ENCODE assay signal across 26 cellular contexts in the genomic region with DNA sequence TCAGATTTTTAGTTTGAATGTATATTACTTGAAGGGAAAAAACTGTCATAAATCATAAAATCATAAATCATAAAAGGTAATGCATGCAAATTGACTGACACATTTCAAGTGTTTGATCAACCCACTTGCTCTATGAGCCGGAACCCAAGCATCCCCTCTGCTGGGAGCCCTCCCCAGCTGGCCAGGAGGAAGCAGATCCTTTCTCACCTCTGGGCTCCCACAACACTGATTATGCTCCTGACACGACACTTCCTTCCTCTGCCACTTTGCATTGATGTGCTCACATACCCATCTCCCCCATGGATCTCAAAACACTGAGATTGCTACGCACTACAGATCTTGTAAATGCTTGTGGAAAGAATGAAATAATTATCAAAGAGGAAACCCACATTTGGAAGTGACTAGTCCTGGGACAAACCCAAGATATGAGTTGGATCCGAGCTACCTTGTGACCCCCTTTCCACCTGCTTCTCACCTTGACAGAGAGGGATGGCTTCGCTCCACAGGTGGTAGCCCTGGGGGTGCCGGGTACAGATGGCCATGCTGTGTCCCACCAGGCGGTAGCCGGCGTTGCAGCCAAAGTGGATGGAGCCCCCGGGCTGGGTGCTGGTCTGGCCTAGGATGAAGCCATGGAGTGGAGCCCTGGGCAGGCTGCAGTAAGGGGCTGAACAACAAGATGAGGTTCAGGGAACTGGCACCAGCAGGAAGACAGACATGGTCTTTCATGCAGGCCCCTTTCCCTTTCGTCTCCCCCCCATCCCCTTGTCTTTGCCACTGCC.
DNase-seq lines count a peak whose midpoint lies in the region; ATAC-seq, FAIRE-seq and TF ChIP-seq lines count a peak whose summit lies in the region.
"Had no signal": no experiment of that assay in that cellular context is flagged by ENCODE, and none has a peak within 500 bp of the region (broad histone marks: within the 10 kb centered on the region; RNA-seq: fewer than 3 reads in every experiment).

No MANE protein-coding gene starts in this region.

- H3K18ac ChIP-seq in IMR-90 (ENCODE audit: low read depth, low read length) = no peak overlapping the region
- H3K18ac ChIP-seq in mesenchymal stem cell (ENCODE audit: low read depth in 1 of 2, low read length in 2 of 2) = no peak overlapping the region

- H3K4me1 ChIP-seq in BLaER1 (peaks cover 59% of the 10 kb centered on the region), IMR-90 (ENCODE audit: control insufficient read depth, insufficient read depth, low read length) (no peaks in the 10 kb centered on the region), mesenchymal stem cell (ENCODE audit: control insufficient read depth, insufficient read depth, low read depth, low read length) (no peaks in the 10 kb centered on the region)
- H3K4me1 ChIP-seq: Caco-2 had no signal

- no peak for FAIRE-seq in GM19239 (lab: Jason Lieb, UNC)
- FAIRE-seq: GM12892 had no signal

- intact Hi-C loops in IMR-90 (cut with micrococcal nuclease) = no loop called here

- no peak overlapping the region for H2BK12ac ChIP-seq in mesenchymal stem cell (ENCODE audit: low read length in 2 of 2)

- in situ Hi-C loops in IMR-90 (cut with MboI; ENCODE audit: low sequenced_read_pairs) = no loop called here

- H3K27me3 ChIP-seq in BLaER1 = no peaks in the 10 kb centered on the region
- H3K27me3 ChIP-seq in IMR-90 (ENCODE audit: control insufficient read depth, insufficient read depth, low read length) = peaks cover 1% of the 10 kb centered on the region; the same call in 1 of the 2 replicates
- peaks cover 0 to 3% of the 10 kb centered on the region in 2 experiments for H3K27me3 ChIP-seq in mesenchymal stem cell (ENCODE audit: control insufficient read depth in 1 of 2, insufficient read depth in 1 of 2, low read length in 2 of 2)

- H3K9me3 ChIP-seq in BLaER1 (no peaks in the 10 kb centered on the region), IMR-90 (ENCODE audit: control insufficient read depth, insufficient read depth, low read length) (no peaks in the 10 kb centered on the region), mesenchymal stem cell (ENCODE audit: control insufficient read depth, low read length) (no peaks in the 10 kb centered on the region)
- H3K9me3 ChIP-seq: Caco-2 had no signal

- H3K4me2 ChIP-seq in BLaER1 (peak overlapping the region; percentile 94), IMR-90 (ENCODE audit: low read depth, low read length) (no peak overlapping the region), mesenchymal stem cell (ENCODE audit: low read length, poor library complexity, severe bottlenecking) (no peak overlapping the region)

- no peaks in the 10 kb centered on the region for H3K9me1 ChIP-seq in IMR-90 (ENCODE audit: insufficient read depth, low read length)

- H3K27ac ChIP-seq in BLaER1 = peak overlapping the region; percentile 82
- no peak overlapping the region for H3K27ac ChIP-seq in IMR-90 (ENCODE audit: insufficient read depth, low read length)
- no peak overlapping the region for H3K27ac ChIP-seq in mesenchymal stem cell (ENCODE audit: low read length, poor library complexity, severe bottlenecking)
- H3K27ac ChIP-seq: SK-N-MC had no signal

- H4K20me1 ChIP-seq in BLaER1 (no peaks in the 10 kb centered on the region), IMR-90 (ENCODE audit: insufficient read depth, low read length) (no peaks in the 10 kb centered on the region)

- WGBS in IMR-90 (ENCODE audit: extremely low coverage in 2 of 2, insufficient read length in 1 of 2), 2 experiments = no CpG with 5 or more reads among the region's 11 CpGs
- WGBS in mesenchymal stem cell = 72% methylated on average over 10 of the region's 11 CpGs

- no peak overlapping the region for H2AK9ac ChIP-seq in IMR-90 (replicated peaks; ENCODE audit: low read depth, low read length, poor library complexity)

- peak overlapping the region; percentile 22; the same call in 1 of the 2 replicates for H3K4me3 ChIP-seq in BLaER1
- H3K4me3 ChIP-seq in IMR-90 (ENCODE audit: insufficient read depth, low read depth, low read length) = no peak overlapping the region
- no peak overlapping the region for H3K4me3 ChIP-seq in mesenchymal stem cell (ENCODE audit: insufficient read depth in 1 of 2, low read depth in 1 of 2, low read length in 2 of 2)
- H3K4me3 ChIP-seq: SK-N-MC had no signal

- H3K79me1 ChIP-seq in IMR-90 (ENCODE audit: low read depth in 1 of 2, low read length in 2 of 2) (no peaks in the 10 kb centered on the region), mesenchymal stem cell (replicated peaks; ENCODE audit: low read length, poor library complexity, severe bottlenecking) (no peaks in the 10 kb centered on the region)

- H3K4ac ChIP-seq in IMR-90 (ENCODE audit: low read depth, low read length) (no peak overlapping the region), mesenchymal stem cell (ENCODE audit: low read depth in 1 of 2, low read length in 2 of 2) (no peak overlapping the region)

- H2AFZ ChIP-seq in IMR-90 (replicated peaks; ENCODE audit: low read length, poor library complexity) (peak overlapping the region; percentile 41), mesenchymal stem cell (ENCODE audit: low read depth, low read length) (no peak overlapping the region)

- no peak overlapping the region for H3K56ac ChIP-seq in IMR-90 (ENCODE audit: extremely low read depth, insufficient read depth, low read length)

- TF ChIP-seq RAD21 in IMR-90 (IDR thresholded peaks at IDR 0.05; ENCODE audit: low read length) = no peak

- no peak overlapping the region for H4K91ac ChIP-seq in IMR-90 (ENCODE audit: insufficient read depth, low read depth, low read length)
- no peak overlapping the region for H4K91ac ChIP-seq in mesenchymal stem cell (ENCODE audit: low read length)

- H3K36me3 ChIP-seq in BLaER1 = no peaks in the 10 kb centered on the region
- H3K36me3 ChIP-seq in IMR-90 (ENCODE audit: control insufficient read depth, insufficient read depth, low read length) = no peaks in the 10 kb centered on the region
- peaks cover 0 to 30% of the 10 kb centered on the region in 2 experiments for H3K36me3 ChIP-seq in mesenchymal stem cell (ENCODE audit: control insufficient read depth in 1 of 2, insufficient read depth in 2 of 2, low read depth in 1 of 2, low read length in 2 of 2)

- BruUV-seq in IMR-90 (replicated peaks; lab: Mats Ljungman, UMichigan) = no TSS peak

- no peak overlapping the region for H2BK120ac ChIP-seq in IMR-90 (ENCODE audit: low read depth, low read length)
- no peak overlapping the region for H2BK120ac ChIP-seq in mesenchymal stem cell (ENCODE audit: low read depth, low read length)

- no peak for TF ChIP-seq POLR2A in IMR-90 (IDR thresholded peaks at IDR 0.05; ENCODE audit: low read depth, low read length)

- ATAC-seq in IMR-90 (ENCODE audit: low read depth) = no peak
- no peak for ATAC-seq in GM18861 (IDR thresholded peaks at IDR 0.05; ENCODE audit: unreplicated experiment)
- ATAC-seq: T-cell had no signal

- no peak overlapping the region for H2BK20ac ChIP-seq in IMR-90 (ENCODE audit: low read depth, low read length)

- no peak overlapping the region for H3K23ac ChIP-seq in IMR-90 (ENCODE audit: low read depth, low read length)
- no peak overlapping the region for H3K23ac ChIP-seq in mesenchymal stem cell (ENCODE audit: low read length in 2 of 2)

- H4K5ac ChIP-seq in IMR-90 (ENCODE audit: low read depth, low read length) = no peak overlapping the region

- H2BK5ac ChIP-seq in IMR-90 (ENCODE audit: low read depth, low read length, poor library complexity, severe bottlenecking) = no peak overlapping the region
- no peak overlapping the region for H2BK5ac ChIP-seq in mesenchymal stem cell (ENCODE audit: low read depth, low read length, poor library complexity, severe bottlenecking)

- DNase-seq in NCI-H1417 (lab: John Stamatoyannopoulos, UW) (peak in 2 of 3 experiments; percentile 55 to 81), NCI-H1417 treated with DMSO at 0.1 percent for 48 hours (lab: John Stamatoyannopoulos, UW) (no peak), IMR-90 (no peak), islet precursor cell (peak; percentile 26), mesenchymal stem cell (no peak), GM19239 (ENCODE audit: insufficient read length, low spot score) (no peak)
- DNase-seq: 8988T; Caco-2; CD4-positive, CD25-positive, alpha-beta regulatory T cell; DMS153; EL; HCEC 1CT; KG1; MV-4-11; NCI-H187 treated with DMSO at 0.1 percent for 48 hours; NCI-H2171 treated with DMSO at 0.1 percent for 48 hours; NCI-H446; NCI-H69; NK-92 treated with Interleukin-12 subunit alpha and Interleukin-12 subunit beta, amount 100 ng/mL, for 24 hours; OCI-M1; Right ventricle myocardium superior; T-cell had no signal

- no peak for TF ChIP-seq CTCF in IMR-90 (conservative IDR thresholded peaks at IDR 0.05; ENCODE audit: low read depth, low read length)

- H3K14ac ChIP-seq in IMR-90 (replicated peaks; ENCODE audit: low read depth, low read length) = no peak overlapping the region
- H3K14ac ChIP-seq in mesenchymal stem cell (ENCODE audit: low read length in 2 of 2) = no peak overlapping the region

- H2BK15ac ChIP-seq in IMR-90 (ENCODE audit: low read depth, low read length) (no peak overlapping the region), mesenchymal stem cell (ENCODE audit: low read depth, poor library complexity, severe bottlenecking) (no peak overlapping the region)

- H2AK5ac ChIP-seq in IMR-90 (ENCODE audit: low read depth, low read length) = no peak overlapping the region
- no peak overlapping the region for H2AK5ac ChIP-seq in mesenchymal stem cell (ENCODE audit: low read length, severe bottlenecking)

- POLR2A ChIA-PET in IMR-90 (lab: Charles Lee; ENCODE audit: unreplicated experiment) = no interaction called here

- dilution Hi-C loops in IMR-90 (cut with HindIII; ENCODE audit: low sequenced_read_pairs, unreplicated experiment) = no loop called here

- CTCF ChIA-PET in IMR-90 (lab: Yijun Ruan, JAX) = no interaction called here

- H4K8ac ChIP-seq in IMR-90 (ENCODE audit: low read depth in 2 of 2, low read length in 2 of 2) (no peak overlapping the region), mesenchymal stem cell (ENCODE audit: low read length) (no peak overlapping the region)

- no peak overlapping the region for H3K9ac ChIP-seq in BLaER1
- no peak overlapping the region for H3K9ac ChIP-seq in IMR-90 (ENCODE audit: low read depth, low read length)
- H3K9ac ChIP-seq in mesenchymal stem cell (ENCODE audit: low read length) = no peak overlapping the region

TF ChIP-seq in IMR-90, 13 proteins besides CTCF, POLR2A, EP300 and RAD21 (continues in another document):
- TF ChIP-seq FOS (IDR thresholded peaks at IDR 0.05; ENCODE audit: low read depth, low read length) (no peak), CHD1 (IDR thresholded peaks at IDR 0.05; ENCODE audit: low read depth, low read length) (no peak), MAFK (IDR thresholded peaks at IDR 0.05; ENCODE audit: low read depth, low read length) (no peak), MAZ (IDR thresholded peaks at IDR 0.05; ENCODE audit: borderline replicate concordance, low read depth, low read length) (no peak), BHLHE40 (IDR thresholded peaks at IDR 0.05; ENCODE audit: low read depth, low read length) (no peak), MXI1 (IDR thresholded peaks at IDR 0.05; ENCODE audit: borderline replicate concordance, low read depth, low read length) (no peak), NFE2L2 (IDR thresholded peaks at IDR 0.05; ENCODE audit: low read depth, low read length) (no peak)

Comparison
In these comparisons a context has a peak if more than half of its experiments do, and no peak if none do; other contexts are left out.
1. DNase-seq: peak in NCI-H1417 (2 of 3) and islet precursor cell (single experiment); none in NCI-H1417 treated with DMSO at 0.1 percent for 48 hours (single experiment), IMR-90 (single experiment), mesenchymal stem cell (single experiment) and GM19239 (single experiment).